Comparison of ENCODE assay signal across 9 cellular contexts in the genomic region with DNA sequence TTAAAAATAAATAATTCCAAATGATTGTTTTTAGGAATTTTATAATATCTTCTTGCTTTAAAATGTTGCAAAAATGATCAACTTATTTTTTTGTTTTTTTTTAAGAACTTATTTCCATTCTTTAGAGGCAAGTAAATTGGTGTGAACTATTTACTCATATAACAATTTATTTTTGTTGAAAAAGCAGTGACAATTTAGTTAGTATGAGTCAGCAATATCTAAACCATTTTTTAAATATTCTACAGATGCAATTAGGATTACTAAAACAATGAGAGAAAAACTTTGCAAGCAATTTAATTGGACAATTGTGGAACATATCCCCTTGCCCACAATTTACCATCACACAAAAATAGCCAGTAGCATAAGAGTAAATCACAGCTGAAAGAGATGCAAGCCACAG.
"Had no signal": no experiment of that assay in that cellular context is flagged by ENCODE, and none has a peak within 500 bp of the region (broad histone marks: within the 10 kb centered on the region; RNA-seq: fewer than 3 reads in every experiment).

No MANE protein-coding gene starts in this region.

- FAIRE-seq: HTR-8/SVneo had no signal

- H3K4me3 ChIP-seq: GM23248, HAP-1 had no signal

- ATAC-seq: HCT116 had no signal

- H3K4me2 ChIP-seq: KMS-11 had no signal

- H3K9ac ChIP-seq: GM23248, KMS-11 had no signal

- H3K4me1 ChIP-seq: HAP-1 had no signal

- H3K36me3 ChIP-seq: HAP-1 had no signal

- DNase-seq: GM23248, GOT3, H7, HFFc6, KBM-7 had no signal

- H3K27ac ChIP-seq: GM23248, KMS-11 had no signal

- H3K9me3 ChIP-seq: HAP-1 had no signal

- H2AFZ ChIP-seq: GM23248 had no signal
